In the genomic region with DNA sequence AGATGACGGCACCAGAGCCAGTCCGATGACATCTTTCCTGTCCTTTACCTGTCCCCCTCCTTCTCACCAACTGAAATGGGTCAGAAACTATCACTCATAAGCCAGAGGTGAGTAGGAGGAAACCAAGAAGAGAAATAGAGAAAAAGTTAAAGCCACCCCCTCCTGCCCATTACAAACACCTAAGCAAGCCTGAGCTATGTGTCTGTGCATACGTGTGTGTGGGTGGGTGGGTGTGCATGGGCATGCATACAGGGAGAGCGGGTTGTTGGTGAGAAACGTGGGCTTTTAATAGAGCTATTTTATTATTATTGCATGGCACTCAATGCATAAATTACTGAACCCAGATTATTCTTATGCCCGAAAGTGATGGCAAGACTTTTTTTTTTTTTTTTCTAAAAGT, we compare ENCODE assay signal across 10 cellular contexts. TPM values are rescaled to one million over a fixed set of nuclear protein-coding genes. Genes with fewer than 3 reads are reported as not detected.
"Had no signal": no experiment of that assay in that cellular context is flagged by ENCODE, and none has a peak within 500 bp of the region (broad histone marks: within the 10 kb centered on the region; RNA-seq: fewer than 3 reads in every experiment).

No MANE protein-coding gene starts in this region.

- FAIRE-seq: HepG2, HTR-8/SVneo, K562 had no signal

- H3K27ac Mint-ChIP-seq: IgD-negative memory B cell had no signal

- H3K4me3 ChIP-seq: K562 had no signal

- H3K27me3 Mint-ChIP-seq: IgD-negative memory B cell had no signal

- H3K27ac ChIP-seq: HL-60 had no signal

- ATAC-seq: HepG2 had no signal

- DNase-seq: IMR-90, KBM-7, KG1 had no signal

- H3K4me3 Mint-ChIP-seq: IgD-negative memory B cell had no signal

- H3K4me1 Mint-ChIP-seq: IgD-negative memory B cell had no signal

RNA-seq across cellular contexts. Expression of gene PATE4, which starts 2.6 kb away (rescaled TPM):
- total RNA-seq: HepG2, HT-29, HT1080, IMR-90, K562 had no signal
- polyA plus RNA-seq: HepG2, IgD-negative memory B cell, IMR-90, K562 had no signal

RNA-seq across cellular contexts. Expression of gene PATE3, which starts 47.8 kb away (rescaled TPM):
- total RNA-seq: HepG2, HT-29, HT1080, IMR-90, K562 had no signal
- polyA plus RNA-seq: HepG2, IgD-negative memory B cell, IMR-90, K562 had no signal

RNA-seq across cellular contexts. Expression of gene PATE2, which starts 57.1 kb away (rescaled TPM):
- total RNA-seq: HepG2, HT-29, HT1080, IMR-90, K562 had no signal
- polyA plus RNA-seq: HepG2, IgD-negative memory B cell, IMR-90, K562 had no signal
